Comparison of ENCODE assay signal across 16 cellular contexts in genomic region chr18:48679236-48679635, GRCh38.
DNase-seq lines count a peak whose midpoint lies in the region; ATAC-seq and TF ChIP-seq lines count a peak whose summit lies in the region.
"Had no signal": no experiment of that assay in that cellular context is flagged by ENCODE, and none has a peak within 500 bp of the region (broad histone marks: within the 10 kb centered on the region; RNA-seq: fewer than 3 reads in every experiment).

No MANE protein-coding gene starts in this region.

- H3K4me1 ChIP-seq in left ventricle myocardium inferior = peaks cover 85% of the 10 kb centered on the region

- DNase-seq in left ventricle myocardium inferior (no peak), left ventricle myocardium superior (no peak), SK-N-MC (ENCODE audit: low read depth, low spot score) (peak; percentile 35), fibroblast of gingiva (ENCODE audit: low read depth) (peak; percentile 49), NCI-H146 (lab: John Stamatoyannopoulos, UW) (no peak)
- DNase-seq in activated CD8-positive, alpha-beta memory T cell treated with anti-CD3 and anti-CD28 coated beads for 24 hours = no peak
- no peak for DNase-seq in activated CD4-positive, alpha-beta T cell treated with anti-CD3 and anti-CD28 coated beads, Interleukin-2, amount 50 U/mL, for 4 hours
- DNase-seq in stimulated activated naive CD8-positive, alpha-beta T cell treated with anti-CD3 and anti-CD28 coated beads, Interleukin-15, Interleukin-2, amounts not matched to agents 100 U/mL and 50 U/mL, for 24 hours = no peak
- DNase-seq: activated T-cell treated with anti-CD3 and anti-CD28 coated beads, Interleukin-2, amount 50 U/mL, for 4 hours; hippocampal formation; NCI-H2081; NCI-H524 treated with DMSO at 0.1 percent for 48 hours; PC-3; stimulated activated naive CD4-positive, alpha-beta T cell had no signal

- intact Hi-C loops in left ventricle myocardium inferior (cut with micrococcal nuclease) = loop anchor here (5.0 to 10.0 kb wide), 3 partner anchors 103 to 736 kb away; no protein-coding TSS in a partner anchor
- intact Hi-C loops in left ventricle myocardium superior (cut with micrococcal nuclease) = loop anchor here (10.0 kb wide), 1 partner anchor 736 kb away; no protein-coding TSS in a partner anchor

- H3K4me3 ChIP-seq in left ventricle myocardium inferior (no peak overlapping the region), SK-N-MC (no peak overlapping the region)
- H3K4me3 ChIP-seq: breast epithelium, GM12878 had no signal

- no peak for ATAC-seq in left ventricle myocardium superior
- ATAC-seq in stimulated activated naive CD8-positive, alpha-beta T cell treated with anti-CD3 and anti-CD28 coated beads, Interleukin-15, Interleukin-2, amounts not matched to agents 100 U/mL and 50 U/mL, for 24 hours = no peak
- ATAC-seq: activated T-cell treated with anti-CD3 and anti-CD28 coated beads, Interleukin-2, amount 50 U/mL, for 4 hours; GM12878; PC-3 had no signal

- no peak overlapping the region for H3K9ac ChIP-seq in SK-N-MC (ENCODE audit: insufficient read length)

- H3K9me3 ChIP-seq in left ventricle myocardium inferior (replicated peaks) = no peaks in the 10 kb centered on the region
- no peaks in the 10 kb centered on the region for H3K9me3 ChIP-seq in SK-N-MC (ENCODE audit: low read depth, low read length)
- H3K9me3 ChIP-seq: breast epithelium had no signal

- peaks cover 4% of the 10 kb centered on the region for H3K36me3 ChIP-seq in left ventricle myocardium inferior
- H3K36me3 ChIP-seq in SK-N-MC (ENCODE audit: insufficient read depth, low read length) = no peaks in the 10 kb centered on the region
- H3K36me3 ChIP-seq: breast epithelium had no signal

- no peaks in the 10 kb centered on the region for H3K27me3 ChIP-seq in left ventricle myocardium inferior (ENCODE audit: low read depth)
- H3K27me3 ChIP-seq: breast epithelium had no signal

- no peak for TF ChIP-seq CTCF in left ventricle myocardium inferior (IDR thresholded peaks at IDR 0.05; ENCODE audit: borderline replicate concordance)

- peak overlapping the region; percentile 93 for H3K27ac ChIP-seq in left ventricle myocardium inferior (replicated peaks)
- 0 out of 2 replicates have a peak overlapping the region, but pooled peaks have one; percentile 13 for H3K27ac ChIP-seq in SK-N-MC

Comparison
In these comparisons a context has a peak if more than half of its experiments do, and no peak if none do; other contexts are left out.
1. DNase-seq: peak in SK-N-MC (single experiment) and fibroblast of gingiva (single experiment); none in left ventricle myocardium inferior (single experiment), left ventricle myocardium superior (single experiment), activated CD8-positive, alpha-beta memory T cell treated with anti-CD3 and anti-CD28 coated beads for 24 hours (single experiment), NCI-H146 (single experiment), activated CD4-positive, alpha-beta T cell treated with anti-CD3 and anti-CD28 coated beads, Interleukin-2, amount 50 U/mL, for 4 hours (0 of 2) and stimulated activated naive CD8-positive, alpha-beta T cell treated with anti-CD3 and anti-CD28 coated beads, Interleukin-15, Interleukin-2, amounts not matched to agents 100 U/mL and 50 U/mL, for 24 hours (single experiment).